15 cellular contexts compared by ENCODE assay signal in the genomic region with DNA sequence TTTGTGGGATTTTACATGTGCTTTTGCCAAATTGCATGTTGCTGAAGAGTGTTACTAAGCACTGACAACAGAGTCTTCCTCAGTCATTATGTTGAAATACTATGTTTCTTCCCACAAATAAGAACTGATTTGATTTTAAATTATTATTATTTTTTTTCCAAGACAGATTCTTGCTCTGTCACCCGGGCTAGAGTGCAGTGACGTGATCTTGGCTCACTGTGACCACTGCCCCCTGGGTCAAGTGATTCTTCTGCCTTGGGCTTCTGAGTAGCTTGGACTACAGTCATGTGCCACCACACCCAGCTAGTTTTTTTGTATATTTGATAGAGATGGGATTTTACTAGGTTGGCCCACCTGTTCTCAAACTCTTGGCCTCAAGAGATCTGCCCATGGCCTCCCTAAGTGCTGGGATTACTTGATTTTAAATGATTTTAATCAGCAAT. TPM values are rescaled to one million over a fixed set of nuclear protein-coding genes. Genes with fewer than 3 reads are reported as not detected.
DNase-seq lines count a peak whose midpoint lies in the region; ATAC-seq and TF ChIP-seq lines count a peak whose summit lies in the region.
"Had no signal": no experiment of that assay in that cellular context is flagged by ENCODE, and none has a peak within 500 bp of the region (broad histone marks: within the 10 kb centered on the region; RNA-seq: fewer than 3 reads in every experiment).

No MANE protein-coding gene starts in this region.

- H4K20me1 ChIP-seq in GM23338 (replicated peaks; ENCODE audit: insufficient read depth) = no peaks in the 10 kb centered on the region
- H4K20me1 ChIP-seq: BLaER1 treated with 17β-estradiol and CSF1 and Interleukin-3, amounts not matched to agents 10 nM and 100 nM had no signal

- no peak for TF ChIP-seq CTCF in Panc1 (IDR thresholded peaks at IDR 0.05)
- TF ChIP-seq CTCF in fibroblast of villous mesenchyme (IDR thresholded peaks at IDR 0.05; ENCODE audit: insufficient read depth, low read depth, low read length) = no peak
- no peak for TF ChIP-seq CTCF in thoracic aorta (IDR thresholded peaks at IDR 0.05)
- no peak for TF ChIP-seq CTCF in GM23338 (conservative IDR thresholded peaks at IDR 0.05; ENCODE audit: low read depth in 2 of 2)

- H3K9me3 Mint-ChIP-seq in GM23338 = peaks cover 17% of the 10 kb centered on the region

- no peaks in the 10 kb centered on the region for H3K4me1 ChIP-seq in Panc1 (ENCODE audit: control insufficient read depth, insufficient read depth, low read length)
- peaks cover 32 to 49% of the 10 kb centered on the region in 2 donors for H3K4me1 ChIP-seq in thoracic aorta (ENCODE audit: control insufficient read depth in 1 of 2, low read depth in 2 of 2)
- H3K4me1 ChIP-seq in GM23338 (ENCODE audit: insufficient read depth) = peaks cover 29% of the 10 kb centered on the region

- CTCF ChIA-PET in Panc1 (lab: Charles Lee) = no interaction called here

- no peak overlapping the region for H3K4me3 Mint-ChIP-seq in GM23338

- POLR2A ChIA-PET in Panc1 (lab: Charles Lee) = no interaction called here

- DNase-seq in GM03348 (ENCODE audit: low spot score) = peak; percentile 36
- DNase-seq in Panc1 (ENCODE audit: low read depth, low spot score) = peak; percentile 42
- DNase-seq in fibroblast of villous mesenchyme (ENCODE audit: low read depth) = peak; percentile 31
- no peak for DNase-seq in thoracic aorta (ENCODE audit: low spot score)
- no peak for DNase-seq in GM23338 (ENCODE audit: low spot score)
- no peak for DNase-seq in stimulated activated CD4-positive, alpha-beta T cell treated with anti-CD3 and anti-CD28 coated beads, Interleukin-15, amount 100 ng/mL, for 24 hours
- DNase-seq: activated CD4-positive, alpha-beta T cell treated with anti-CD3 and anti-CD28 coated beads, Interleukin-2, amount 50 U/mL, for 48 hours; GOT3; NCI-H2107; NCI-H69; stomach had no signal

- H3K27ac ChIP-seq in Panc1 (ENCODE audit: low read length) (no peak overlapping the region), thoracic aorta (peak overlapping the region; percentile 30 to 68), GM23338 (ENCODE audit: low read depth) (no peak overlapping the region)

- no peaks in the 10 kb centered on the region for H3K36me3 ChIP-seq in Panc1 (ENCODE audit: control insufficient read depth, insufficient read depth, low read length)
- H3K36me3 ChIP-seq in thoracic aorta = no peaks in the 10 kb centered on the region
- peaks cover 15% of the 10 kb centered on the region for H3K36me3 ChIP-seq in GM23338 (ENCODE audit: insufficient read depth)

- ATAC-seq in Panc1 (no peak), thoracic aorta (ENCODE audit: insufficient number of reproducible peaks, low FRiP score, low read depth) (no peak), GM23338 (no peak), GM19397 (IDR thresholded peaks at IDR 0.05; ENCODE audit: unreplicated experiment) (no peak), GM18868 (IDR thresholded peaks at IDR 0.05; ENCODE audit: unreplicated experiment) (no peak)

- no peaks in the 10 kb centered on the region for H3K27me3 Mint-ChIP-seq in GM23338 (ENCODE audit: insufficient read depth, low read depth, poor library complexity)

- H3K4me2 ChIP-seq in GM23338 = no peak overlapping the region
- H3K4me2 ChIP-seq: hepatocyte had no signal

- H3K36me3 Mint-ChIP-seq in GM23338 (ENCODE audit: low read depth) = peaks cover 37% of the 10 kb centered on the region

- in situ Hi-C loops in Panc1 (cut with HindIII; ENCODE audit: low pct_unique_long_range_greater_than_20kb, low sequenced_read_pairs) = no loop called here

- H3K9me3 ChIP-seq in Panc1 (ENCODE audit: control insufficient read depth, insufficient read depth, low read depth, low read length) = no peaks in the 10 kb centered on the region
- H3K9me3 ChIP-seq in thoracic aorta = peaks cover 5% of the 10 kb centered on the region

- no peaks in the 10 kb centered on the region for H3K9me2 ChIP-seq in GM23338 (ENCODE audit: insufficient read depth)

- no peaks in the 10 kb centered on the region for H3F3A ChIP-seq in GM23338 (replicated peaks; ENCODE audit: low read depth)

- intact Hi-C loops in Panc1 (cut with micrococcal nuclease; ENCODE audit: unreplicated experiment) = no loop called here

- no peak overlapping the region for H3K27ac Mint-ChIP-seq in GM23338

- no peak overlapping the region for H3K4me3 ChIP-seq in Panc1 (ENCODE audit: low read depth in 2 of 2, low read length in 2 of 2)
- no peak overlapping the region for H3K4me3 ChIP-seq in fibroblast of villous mesenchyme (ENCODE audit: low read depth, low read length)
- no peak overlapping the region for H3K4me3 ChIP-seq in thoracic aorta
- H3K4me3 ChIP-seq in GM23338 = no peak overlapping the region
- H3K4me3 ChIP-seq: BLaER1 treated with 17β-estradiol and CSF1 and Interleukin-3, amounts not matched to agents 10 nM and 100 nM; hepatocyte; stomach had no signal

- H3K27me3 ChIP-seq in Panc1 (ENCODE audit: control insufficient read depth, insufficient read depth, low read length) (no peaks in the 10 kb centered on the region), thoracic aorta (replicated peaks; ENCODE audit: insufficient read depth) (no peaks in the 10 kb centered on the region), GM23338 (ENCODE audit: insufficient read depth) (no peaks in the 10 kb centered on the region)
- H3K27me3 ChIP-seq: BLaER1 treated with 17β-estradiol and CSF1 and Interleukin-3, amounts not matched to agents 10 nM and 100 nM; hepatocyte; stomach had no signal

- peaks cover 29% of the 10 kb centered on the region for H3K4me1 Mint-ChIP-seq in GM23338

- no peak overlapping the region for H2AFZ ChIP-seq in GM23338
- H2AFZ ChIP-seq: hepatocyte had no signal

- peaks cover 18% of the 10 kb centered on the region; the same call in 1 of the 2 replicates for H3K79me2 ChIP-seq in GM23338 (replicated peaks; ENCODE audit: insufficient read depth)

- no TSS peak for BruUV-seq in Panc1 (replicated peaks; lab: Mats Ljungman, UMichigan)

TF ChIP-seq in GM23338, 12 proteins besides CTCF, POLR2A, EP300 and RAD21 (continues in another document):
- TF ChIP-seq, protein P1, sequence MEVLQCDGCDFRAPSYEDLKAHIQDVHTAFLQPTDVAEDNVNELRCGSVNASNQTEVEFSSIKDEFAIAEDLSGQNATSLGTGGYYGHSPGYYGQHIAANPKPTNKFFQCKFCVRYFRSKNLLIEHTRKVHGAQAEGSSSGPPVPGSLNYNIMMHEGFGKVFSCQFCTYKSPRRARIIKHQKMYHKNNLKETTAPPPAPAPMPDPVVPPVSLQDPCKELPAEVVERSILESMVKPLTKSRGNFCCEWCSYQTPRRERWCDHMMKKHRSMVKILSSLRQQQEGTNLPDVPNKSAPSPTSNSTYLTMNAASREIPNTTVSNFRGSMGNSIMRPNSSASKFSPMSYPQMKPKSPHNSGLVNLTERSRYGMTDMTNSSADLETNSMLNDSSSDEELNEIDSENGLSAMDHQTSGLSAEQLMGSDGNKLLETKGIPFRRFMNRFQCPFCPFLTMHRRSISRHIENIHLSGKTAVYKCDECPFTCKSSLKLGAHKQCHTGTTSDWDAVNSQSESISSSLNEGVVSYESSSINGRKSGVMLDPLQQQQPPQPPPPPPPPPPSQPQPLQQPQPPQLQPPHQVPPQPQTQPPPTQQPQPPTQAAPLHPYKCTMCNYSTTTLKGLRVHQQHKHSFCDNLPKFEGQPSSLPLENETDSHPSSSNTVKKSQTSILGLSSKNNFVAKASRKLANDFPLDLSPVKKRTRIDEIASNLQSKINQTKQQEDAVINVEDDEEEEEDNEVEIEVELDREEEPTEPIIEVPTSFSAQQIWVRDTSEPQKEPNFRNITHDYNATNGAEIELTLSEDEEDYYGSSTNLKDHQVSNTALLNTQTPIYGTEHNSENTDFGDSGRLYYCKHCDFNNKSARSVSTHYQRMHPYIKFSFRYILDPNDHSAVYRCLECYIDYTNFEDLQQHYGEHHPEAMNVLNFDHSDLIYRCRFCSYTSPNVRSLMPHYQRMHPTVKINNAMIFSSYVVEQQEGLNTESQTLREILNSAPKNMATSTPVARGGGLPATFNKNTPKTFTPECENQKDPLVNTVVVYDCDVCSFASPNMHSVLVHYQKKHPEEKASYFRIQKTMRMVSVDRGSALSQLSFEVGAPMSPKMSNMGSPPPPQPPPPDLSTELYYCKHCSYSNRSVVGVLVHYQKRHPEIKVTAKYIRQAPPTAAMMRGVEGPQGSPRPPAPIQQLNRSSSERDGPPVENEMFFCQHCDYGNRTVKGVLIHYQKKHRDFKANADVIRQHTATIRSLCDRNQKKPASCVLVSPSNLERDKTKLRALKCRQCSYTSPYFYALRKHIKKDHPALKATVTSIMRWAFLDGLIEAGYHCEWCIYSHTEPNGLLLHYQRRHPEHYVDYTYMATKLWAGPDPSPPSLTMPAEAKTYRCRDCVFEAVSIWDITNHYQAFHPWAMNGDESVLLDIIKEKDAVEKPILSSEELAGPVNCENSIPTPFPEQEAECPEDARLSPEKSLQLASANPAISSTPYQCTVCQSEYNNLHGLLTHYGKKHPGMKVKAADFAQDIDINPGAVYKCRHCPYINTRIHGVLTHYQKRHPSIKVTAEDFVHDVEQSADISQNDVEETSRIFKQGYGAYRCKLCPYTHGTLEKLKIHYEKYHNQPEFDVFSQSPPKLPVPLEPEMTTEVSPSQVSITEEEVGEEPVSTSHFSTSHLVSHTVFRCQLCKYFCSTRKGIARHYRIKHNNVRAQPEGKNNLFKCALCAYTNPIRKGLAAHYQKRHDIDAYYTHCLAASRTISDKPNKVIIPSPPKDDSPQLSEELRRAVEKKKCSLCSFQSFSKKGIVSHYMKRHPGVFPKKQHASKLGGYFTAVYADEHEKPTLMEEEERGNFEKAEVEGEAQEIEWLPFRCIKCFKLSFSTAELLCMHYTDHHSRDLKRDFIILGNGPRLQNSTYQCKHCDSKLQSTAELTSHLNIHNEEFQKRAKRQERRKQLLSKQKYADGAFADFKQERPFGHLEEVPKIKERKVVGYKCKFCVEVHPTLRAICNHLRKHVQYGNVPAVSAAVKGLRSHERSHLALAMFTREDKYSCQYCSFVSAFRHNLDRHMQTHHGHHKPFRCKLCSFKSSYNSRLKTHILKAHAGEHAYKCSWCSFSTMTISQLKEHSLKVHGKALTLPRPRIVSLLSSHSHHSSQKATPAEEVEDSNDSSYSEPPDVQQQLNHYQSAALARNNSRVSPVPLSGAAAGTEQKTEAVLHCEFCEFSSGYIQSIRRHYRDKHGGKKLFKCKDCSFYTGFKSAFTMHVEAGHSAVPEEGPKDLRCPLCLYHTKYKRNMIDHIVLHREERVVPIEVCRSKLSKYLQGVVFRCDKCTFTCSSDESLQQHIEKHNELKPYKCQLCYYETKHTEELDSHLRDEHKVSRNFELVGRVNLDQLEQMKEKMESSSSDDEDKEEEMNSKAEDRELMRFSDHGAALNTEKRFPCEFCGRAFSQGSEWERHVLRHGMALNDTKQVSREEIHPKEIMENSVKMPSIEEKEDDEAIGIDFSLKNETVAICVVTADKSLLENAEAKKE (CRISPR knock-in tag; IDR thresholded peaks at IDR 0.05) = no peak

RNA-seq across cellular contexts. Expression of a gene that starts 42.3 kb away (rescaled TPM):
- total RNA-seq in Panc1 (2021; ENCODE audit: unreplicated experiment) (37.0 TPM), fibroblast of villous mesenchyme (30.0 and 52.7 TPM in 2 replicates), thoracic aorta (10 to 100 TPM in 1 of 2 donors, 1 to 10 TPM in 1; 9.5 to 10.7 TPM)
- 27.6 TPM for polyA plus RNA-seq in Panc1 (2012; ENCODE audit: insufficient read length)
- total RNA-seq in GM23338 (2014; rRNA removed; shearing (Covaris generic)) = 39.3 and 43.0 TPM in 2 replicates
- polyA plus RNA-seq in GM23338 (2016; fragmentation: Nextera tagmentation; extraction: Ambion mirVana) = 27.0 TPM in 2 replicates

Comparison
In these comparisons a context has a peak if more than half of its experiments do, and no peak if none do; other contexts are left out.
1. DNase-seq: peak in GM03348 (single experiment), Panc1 (single experiment) and fibroblast of villous mesenchyme (single experiment); none in thoracic aorta (single experiment), GM23338 (single experiment) and stimulated activated CD4-positive, alpha-beta T cell treated with anti-CD3 and anti-CD28 coated beads, Interleukin-15, amount 100 ng/mL, for 24 hours (single experiment).
2. H3K27ac ChIP-seq: peak in thoracic aorta (2 of 2); none in Panc1 (single experiment) and GM23338 (single experiment).